Comparison of ENCODE assay signal across 8 cellular contexts in genomic region chr3:58560771-58561311, GRCh38. TPM values are rescaled to one million over a fixed set of nuclear protein-coding genes. Genes with fewer than 3 reads are reported as not detected.
DNase-seq lines count a peak whose midpoint lies in the region; ATAC-seq, FAIRE-seq and TF ChIP-seq lines count a peak whose summit lies in the region.

No MANE protein-coding gene starts in this region.

- intact Hi-C loops in PC-3 (cut with micrococcal nuclease): loop anchor here (5.0 to 10.0 kb wide), 4 partner anchors 436 to 654 kb away; no protein-coding TSS in a partner anchor

- no peaks in the 10 kb centered on the region for H3K36me3 ChIP-seq in PC-3 (ENCODE audit: low read depth, low read length)

- no peaks in the 10 kb centered on the region for H3K9me3 ChIP-seq in PC-3 (ENCODE audit: low read length)

- BruUV-seq in PC-3 (replicated peaks; lab: Mats Ljungman, UMichigan): no TSS peak

- H3K4me2 ChIP-seq in PC-3 (ENCODE audit: low read length): no peak overlapping the region; the same call in 1 of the 2 replicates

- H2AFZ ChIP-seq in PC-3 (ENCODE audit: low read length): 0 out of 2 replicates have a peak overlapping the region, but pooled peaks have one; percentile 3

- POLR2A ChIA-PET in PC-3 (lab: Charles Lee; ENCODE audit: unreplicated experiment): no interaction called here

- TF ChIP-seq POLR2A in H54 (IDR thresholded peaks at IDR 0.05; ENCODE audit: low read depth, low read length): no peak

- no peak for FAIRE-seq in H54 (lab: Jason Lieb, UNC)

- H3K27ac ChIP-seq in PC-3 (ENCODE audit: low read length) (peak overlapping the region; percentile 44), coronary artery (no peak overlapping the region)

- H4K20me1 ChIP-seq in PC-3 (ENCODE audit: low read length): no peaks in the 10 kb centered on the region

- ATAC-seq in PC-3 (peak; percentile 49), GM21576 (IDR thresholded peaks at IDR 0.05; ENCODE audit: unreplicated experiment) (no peak), HG03108 (IDR thresholded peaks at IDR 0.05; ENCODE audit: unreplicated experiment) (no peak)

- no peaks in the 10 kb centered on the region for H3K27me3 Mint-ChIP-seq in progenitor cell of endocrine pancreas

- peak overlapping the region; percentile 94 for H3K27ac Mint-ChIP-seq in progenitor cell of endocrine pancreas

- TF ChIP-seq CTCF in PC-3 (conservative IDR thresholded peaks at IDR 0.05; ENCODE audit: low read depth, low read length) (peak; percentile 81), fibroblast of mammary gland (conservative IDR thresholded peaks at IDR 0.05; ENCODE audit: control insufficient read depth, insufficient read depth, low read depth, low read length) (peak; percentile 55), progenitor cell of endocrine pancreas (IDR thresholded peaks at IDR 0.05; ENCODE audit: unreplicated experiment) (peak; percentile 47), coronary artery (IDR thresholded peaks at IDR 0.05) (no peak)

- CTCF ChIA-PET in PC-3 (lab: Charles Lee): interaction anchor here (0.6 to 1.3 kb wide), 5 partner anchors 66 to 1297 kb away, joined by 3 to 23 read pairs (median 4); partner anchors contain the start of gene KCTD6

- no peaks in the 10 kb centered on the region for H3K27me3 ChIP-seq in PC-3 (ENCODE audit: low read length)

- peaks cover 4% of the 10 kb centered on the region for H3K9me3 Mint-ChIP-seq in progenitor cell of endocrine pancreas (ENCODE audit: low read depth)

- H3K4me3 Mint-ChIP-seq in progenitor cell of endocrine pancreas (ENCODE audit: low read depth): no peak overlapping the region

- H3K9ac ChIP-seq in PC-3 (ENCODE audit: low read length): no peak overlapping the region

- peaks cover 42% of the 10 kb centered on the region for H3K4me1 ChIP-seq in PC-3 (ENCODE audit: insufficient read depth, low read length)

- no peaks in the 10 kb centered on the region for H3K36me3 Mint-ChIP-seq in progenitor cell of endocrine pancreas (ENCODE audit: insufficient read depth)

- H3K4me3 ChIP-seq in PC-3 (ENCODE audit: low read length): no peak overlapping the region
- no peak overlapping the region for H3K4me3 ChIP-seq in fibroblast of mammary gland (ENCODE audit: control insufficient read depth, low read depth, low read length)
- no peak overlapping the region for H3K4me3 ChIP-seq in coronary artery

- H3K79me2 ChIP-seq in PC-3 (ENCODE audit: low read length): no peaks in the 10 kb centered on the region

- H3F3A ChIP-seq in PC-3 (ENCODE audit: low read length, unreplicated experiment): peaks cover 6% of the 10 kb centered on the region

- DNase-seq in H54 (ENCODE audit: insufficient read length, low spot score): peak; percentile 78
- peak; percentile 94 for DNase-seq in PC-3
- peak; percentile 80 for DNase-seq in fibroblast of mammary gland (ENCODE audit: low read depth)
- DNase-seq in progenitor cell of endocrine pancreas (ENCODE audit: low spot score, unreplicated experiment): no peak
- no peak for DNase-seq in DMS79 (lab: John Stamatoyannopoulos, UW)
- DNase-seq in coronary artery (ENCODE audit: low spot score): no peak

- H3K4me1 Mint-ChIP-seq in progenitor cell of endocrine pancreas (ENCODE audit: low read depth): peaks cover 4% of the 10 kb centered on the region

- H3K9me2 ChIP-seq in PC-3 (replicated peaks; ENCODE audit: low read length): no peaks in the 10 kb centered on the region

RNA-seq across cellular contexts. Expression of gene FAM107A, which starts 16.4 kb away (rescaled TPM):
- total RNA-seq in PC-3 (2014; rRNA removed): 0.07 and 0.29 TPM in 2 replicates
- 0.09 TPM in 1 of 2 replicates, not detected in the other for total RNA-seq in progenitor cell of endocrine pancreas

RNA-seq across cellular contexts. Expression of gene ACOX2, which starts 23.9 kb away (rescaled TPM):
- 9.8 and 10.8 TPM in 2 replicates for total RNA-seq in PC-3 (2014; rRNA removed)
- total RNA-seq in progenitor cell of endocrine pancreas: 11.7 and 12.8 TPM in 2 replicates

Comparison
In these comparisons a context has a peak if more than half of its experiments do, and no peak if none do; other contexts are left out.
1. DNase-seq: peak in H54 (single experiment), PC-3 (single experiment) and fibroblast of mammary gland (single experiment); none in progenitor cell of endocrine pancreas (single experiment), DMS79 (single experiment) and coronary artery (single experiment).